ENCODE assay signal across 8 cellular contexts in genomic region chr6:144460224-144461095, GRCh38.
DNase-seq lines count a peak whose midpoint lies in the region; ATAC-seq and TF ChIP-seq lines count a peak whose summit lies in the region.
"Had no signal": no experiment of that assay in that cellular context is flagged by ENCODE, and none has a peak within 500 bp of the region (broad histone marks: within the 10 kb centered on the region; RNA-seq: fewer than 3 reads in every experiment).

No MANE protein-coding gene starts in this region.

- H3K9me3 Mint-ChIP-seq in neural crest cell = no peaks in the 10 kb centered on the region

- peaks cover 66% of the 10 kb centered on the region for H3K36me3 ChIP-seq in suprapubic skin

- no peaks in the 10 kb centered on the region for H3K9me3 ChIP-seq in suprapubic skin

- no peak for TF ChIP-seq EP300 in suprapubic skin (IDR thresholded peaks at IDR 0.05)

- peaks cover 17% of the 10 kb centered on the region for H3K36me3 Mint-ChIP-seq in neural crest cell (ENCODE audit: low read depth)

- TF ChIP-seq POLR2A in suprapubic skin (IDR thresholded peaks at IDR 0.05) = no peak

- DNase-seq in Jurkat, Clone E6-1 (ENCODE audit: low read depth, low spot score) = peak; percentile 69
- DNase-seq in neural crest cell (ENCODE audit: low read depth, low spot score) = no peak
- no peak for DNase-seq in NCI-H446 (lab: John Stamatoyannopoulos, UW)
- DNase-seq in suprapubic skin (ENCODE audit: low spot score in 2 of 2) = no peak
- no peak for DNase-seq in effector CD4-positive, alpha-beta T cell
- DNase-seq: NCI-H510A had no signal

- ATAC-seq in GM18870 (IDR thresholded peaks at IDR 0.05; ENCODE audit: unreplicated experiment) = peak; percentile 79
- peak; percentile 93 for ATAC-seq in GM21786 (IDR thresholded peaks at IDR 0.05; ENCODE audit: unreplicated experiment)

- peaks cover 9% of the 10 kb centered on the region for H3K4me1 Mint-ChIP-seq in neural crest cell

- H3K27me3 Mint-ChIP-seq in neural crest cell (ENCODE audit: low read depth) = no peaks in the 10 kb centered on the region

- H3K27ac Mint-ChIP-seq in neural crest cell (ENCODE audit: unreplicated experiment) = peak overlapping the region; percentile 68

- H3K27me3 ChIP-seq in suprapubic skin = no peaks in the 10 kb centered on the region

- H3K27ac ChIP-seq in suprapubic skin = no peak overlapping the region

- TF ChIP-seq CTCF in neural crest cell (conservative IDR thresholded peaks at IDR 0.05) (no peak), suprapubic skin (IDR thresholded peaks at IDR 0.05) (no peak)

- H3K4me3 Mint-ChIP-seq in neural crest cell = no peak overlapping the region

- 75% methylated on average over 6 of the region's 6 CpGs for WGBS in suprapubic skin

- no peak overlapping the region for H3K4me3 ChIP-seq in Jurkat, Clone E6-1 (ENCODE audit: low read length)
- H3K4me3 ChIP-seq in suprapubic skin = no peak overlapping the region

- H3K4me1 ChIP-seq in suprapubic skin = no peaks in the 10 kb centered on the region
